Comparison of ENCODE assay signal across 14 cellular contexts in the genomic region with DNA sequence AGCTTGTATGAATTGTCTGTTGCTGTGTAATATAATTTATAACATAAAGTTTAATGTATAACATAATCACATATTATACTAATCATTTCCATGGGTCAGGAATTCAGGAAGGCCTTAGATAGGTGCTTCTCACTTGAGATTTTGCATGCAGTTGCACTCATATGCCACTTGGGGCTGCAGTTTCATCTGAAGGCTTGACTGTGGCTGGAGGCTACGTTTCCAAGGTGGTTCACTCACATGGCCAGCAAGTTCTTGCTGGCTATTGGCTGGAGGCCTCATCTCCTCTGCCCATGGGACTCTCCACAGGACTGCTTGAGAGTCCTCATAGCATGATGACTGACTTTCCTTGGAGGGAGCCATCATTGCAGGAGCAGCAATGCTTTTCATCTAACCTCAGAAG. TPM values are rescaled to one million over a fixed set of nuclear protein-coding genes. Genes with fewer than 3 reads are reported as not detected.
DNase-seq lines count a peak whose midpoint lies in the region; TF ChIP-seq lines count a peak whose summit lies in the region.
"Had no signal": no experiment of that assay in that cellular context is flagged by ENCODE, and none has a peak within 500 bp of the region (broad histone marks: within the 10 kb centered on the region; RNA-seq: fewer than 3 reads in every experiment).

No MANE protein-coding gene starts in this region.

- TF ChIP-seq CTCF in GM12875 (IDR thresholded peaks at IDR 0.05; ENCODE audit: borderline replicate concordance, insufficient read depth, low read depth, low read length): peak; percentile 24; the same call in 1 of the 2 replicates
- TF ChIP-seq CTCF in fibroblast of the aortic adventitia (IDR thresholded peaks at IDR 0.05; ENCODE audit: insufficient read depth, low read length): peak; percentile 32
- no peak for TF ChIP-seq CTCF in spleen (IDR thresholded peaks at IDR 0.05 in 8 of 11, conservative IDR thresholded peaks at IDR 0.05 in 3 of 11)

- no peaks in the 10 kb centered on the region for H3K4me1 ChIP-seq in spleen
- H3K4me1 ChIP-seq: HAP-1 had no signal

- no peak overlapping the region for H3K27ac ChIP-seq in spleen

- TF ChIP-seq POLR2A in spleen (IDR thresholded peaks at IDR 0.05): no peak

- H3K36me3 ChIP-seq in spleen: peaks cover 0 to 15% (median 0%) of the 10 kb centered on the region in 6 donors
- H3K36me3 ChIP-seq: HAP-1 had no signal

- intact Hi-C loops in spleen (cut with DNase I; ENCODE audit: low total_unique reads): no loop called here

- peaks cover 0 to 25% (median 18%) of the 10 kb centered on the region in 8 donors for H3K9me3 ChIP-seq in spleen

- H3K4me3 ChIP-seq in GM12875 (ENCODE audit: low read depth, low read length) (no peak overlapping the region), fibroblast of the aortic adventitia (ENCODE audit: low read depth, low read length) (no peak overlapping the region), spleen (no peak overlapping the region)
- H3K4me3 ChIP-seq: HAP-1 had no signal

- WGBS in spleen, 5 donors: 67 to 100% (median 87%) methylated on average over 1 of the region's 1 CpG

- DNase-seq in DMS 273 (lab: John Stamatoyannopoulos, UW; ENCODE audit: unreplicated experiment) (peak; percentile 5), DMS 273 treated with DMSO at 0.1 percent for 48 hours (lab: John Stamatoyannopoulos, UW) (no peak), RKO (ENCODE audit: low spot score) (peak; percentile 73), fibroblast of the aortic adventitia (ENCODE audit: low read depth) (no peak), NCI-H146 (lab: John Stamatoyannopoulos, UW) (no peak), NCI-H226 (no peak), spleen (no peak)
- DNase-seq: 8988T; anterior cingulate cortex; NCI-H2171 treated with DMSO at 0.1 percent for 48 hours; nephron progenitor cell; stimulated activated naive CD4-positive, alpha-beta T cell treated with Interleukin-2 at 50 U/mL for 16 hours had no signal

- H3K27me3 ChIP-seq in spleen (replicated peaks in 1 of 7): no peaks in the 10 kb centered on the region

RNA-seq across cellular contexts. Expression of a gene that starts 53.4 kb away (rescaled TPM):
- total RNA-seq in fibroblast of the aortic adventitia (ENCODE audit: low replicate concordance) (25.6 and 32.2 TPM in 2 replicates), spleen (10 to 100 TPM; 28.2 to 45.8 (median 32.6) TPM)
- polyA plus RNA-seq in spleen: 10 to 100 TPM; 19.0 to 27.7 (median 23.0) TPM

Comparison
In these comparisons a context has a peak if more than half of its experiments do, and no peak if none do; other contexts are left out.
1. DNase-seq: peak in DMS 273 (single experiment) and RKO (single experiment); none in DMS 273 treated with DMSO at 0.1 percent for 48 hours (single experiment), fibroblast of the aortic adventitia (single experiment), NCI-H146 (single experiment), NCI-H226 (single experiment) and spleen (single experiment).
2. CTCF ChIP-seq: peak in GM12875 (single experiment) and fibroblast of the aortic adventitia (single experiment); none in spleen (0 of 11).